In genomic region chr5:150753463-150753862, GRCh38 we compare ENCODE assay signal across 25 cellular contexts. TPM values are rescaled to one million over a fixed set of nuclear protein-coding genes. Genes with fewer than 3 reads are reported as not detected.
DNase-seq lines count a peak whose midpoint lies in the region; ATAC-seq and TF ChIP-seq lines count a peak whose summit lies in the region.
"Had no signal": no experiment of that assay in that cellular context is flagged by ENCODE, and none has a peak within 500 bp of the region (broad histone marks: within the 10 kb centered on the region; RNA-seq: fewer than 3 reads in every experiment).

No MANE protein-coding gene starts in this region.

- H3K4me3 ChIP-seq in body of pancreas = no peak overlapping the region
- no peak overlapping the region for H3K4me3 ChIP-seq in prostate gland
- H3K4me3 ChIP-seq: BLaER1 treated with 17β-estradiol and CSF1 and Interleukin-3, amounts not matched to agents 10 nM and 100 nM; GM23248; HAP-1; SJCRH30 had no signal

- no peaks in the 10 kb centered on the region for H3K9me3 Mint-ChIP-seq in CD14-positive monocyte
- no peaks in the 10 kb centered on the region for H3K9me3 Mint-ChIP-seq in IgD-negative memory B cell

- no peak overlapping the region for H3K4me3 Mint-ChIP-seq in CD14-positive monocyte
- peak overlapping the region in 1 of 4 donors; percentile 24 for H3K4me3 Mint-ChIP-seq in IgD-negative memory B cell

- H3K36me3 ChIP-seq in body of pancreas (replicated peaks in 1 of 2; ENCODE audit: insufficient read depth in 1 of 2, low read depth in 2 of 2) (peaks cover 0 to 9% of the 10 kb centered on the region in 2 donors), prostate gland (no peaks in the 10 kb centered on the region)

- H3K27me3 Mint-ChIP-seq in CD14-positive monocyte (ENCODE audit: low read depth in 3 of 3) = no peaks in the 10 kb centered on the region
- H3K27me3 Mint-ChIP-seq in IgD-negative memory B cell = no peaks in the 10 kb centered on the region

- H3K27ac ChIP-seq in body of pancreas (peak overlapping the region in 3 of 4 donors; percentile 55 to 76 (median 57)), prostate gland (peak overlapping the region; percentile 23 to 62)
- H3K27ac ChIP-seq: BLaER1 treated with 17β-estradiol and CSF1 and Interleukin-3, amounts not matched to agents 10 nM and 100 nM; GM23248; HL-60; SJCRH30 had no signal

- ATAC-seq in body of pancreas = no peak
- ATAC-seq in Right ventricle myocardium superior (ENCODE audit: poor library complexity) = no peak
- ATAC-seq: HepG2, Panc1 had no signal

- 55% methylated on average over 5 of the region's 5 CpGs for WGBS in body of pancreas, 2 donors
- 71% methylated on average over 5 of the region's 5 CpGs for WGBS in prostate gland

- H3K27ac Mint-ChIP-seq in CD14-positive monocyte (peak overlapping the region in 4 of 7 donors; percentile 31 to 84 (median 50)), IgD-negative memory B cell (peak overlapping the region in 2 of 3 donors; percentile 10)

- H3K4me1 ChIP-seq in body of pancreas = peaks cover 57% of the 10 kb centered on the region
- H3K4me1 ChIP-seq in prostate gland (replicated peaks) = peaks cover 10% of the 10 kb centered on the region

- DNase-seq in CD14-positive monocyte (ENCODE audit: low spot score) = no peak
- DNase-seq in body of pancreas = no peak
- no peak for DNase-seq in prostate gland (ENCODE audit: low spot score)
- no peak for DNase-seq in SKM-1 treated with dmso at 0.1 percent for 144 hours (lab: John Stamatoyannopoulos, UW; ENCODE audit: unreplicated experiment)
- DNase-seq in Right ventricle myocardium superior = no peak
- DNase-seq in NCI-H1436 treated with DMSO at 0.1 percent for 48 hours (lab: John Stamatoyannopoulos, UW) = no peak
- DNase-seq in COLO668 (lab: John Stamatoyannopoulos, UW; ENCODE audit: unreplicated experiment) = no peak
- DNase-seq: ACHN; DMS79; GM23248; KBM-7; NCI-H1105; NCI-H2081; NCI-H2171; NCI-H345; NCI-H524; NCI-H774; NK-92 treated with Interleukin-12 subunit alpha and Interleukin-12 subunit beta, amount 100 ng/mL, for 24 hours; SJCRH30 had no signal

- H3K4me1 Mint-ChIP-seq in CD14-positive monocyte = peaks cover 19% of the 10 kb centered on the region
- peaks cover 20 to 44% (median 30%) of the 10 kb centered on the region in 3 donors for H3K4me1 Mint-ChIP-seq in IgD-negative memory B cell

- no peak for TF ChIP-seq POLR2A in body of pancreas (IDR thresholded peaks at IDR 0.05)
- no peak for TF ChIP-seq POLR2A in prostate gland (IDR thresholded peaks at IDR 0.05)

- H3K36me3 Mint-ChIP-seq in CD14-positive monocyte (peaks cover 59 to 70% of the 10 kb centered on the region in 2 donors), IgD-negative memory B cell (peaks cover 6% of the 10 kb centered on the region)

- H3K27me3 ChIP-seq in body of pancreas (no peaks in the 10 kb centered on the region), prostate gland (replicated peaks; ENCODE audit: insufficient read depth) (no peaks in the 10 kb centered on the region)
- H3K27me3 ChIP-seq: BLaER1 treated with 17β-estradiol and CSF1 and Interleukin-3, amounts not matched to agents 10 nM and 100 nM; SJCRH30 had no signal

- intact Hi-C loops in CD14-positive monocyte (cut with micrococcal nuclease) = loop anchor here in 1 of 2 donors (5.0 to 10.0 kb wide), 2 partner anchors 34 to 49 kb away; partner anchors contain the start of gene RBM22
- intact Hi-C loops in body of pancreas (cut with DNase I) = no loop called here
- intact Hi-C loops in prostate gland (cut with DNase I) = no loop called here
- intact Hi-C loops in Right ventricle myocardium superior (cut with DNase I) = no loop called here

- TF ChIP-seq CTCF in CD14-positive monocyte (IDR thresholded peaks at IDR 0.05) (no peak), body of pancreas (IDR thresholded peaks at IDR 0.05) (no peak), prostate gland (IDR thresholded peaks at IDR 0.05) (no peak)

- H3K9me3 ChIP-seq in body of pancreas (no peaks in the 10 kb centered on the region), prostate gland (no peaks in the 10 kb centered on the region)
- H3K9me3 ChIP-seq: HAP-1, SJCRH30 had no signal

RNA-seq across cellular contexts. Expression of gene DCTN4, which starts 5.4 kb away (rescaled TPM):
- polyA plus RNA-seq in CD14-positive monocyte (10 to 100 TPM; 14.6 to 16.3 TPM), IgD-negative memory B cell (10.5 TPM)
- total RNA-seq in body of pancreas (10 to 100 TPM; 30.6 to 49.4 TPM), prostate gland (10 to 100 TPM; 68.4 to 87.1 TPM), Right ventricle myocardium superior (45.2 TPM)

RNA-seq across cellular contexts. Expression of gene SMIM3, which starts 25.1 kb away (rescaled TPM):
- polyA plus RNA-seq in CD14-positive monocyte = 10 to 100 TPM; 45.4 to 52.2 TPM
- 0.95 TPM for polyA plus RNA-seq in IgD-negative memory B cell
- 10 to 100 TPM; 40.2 to 51.6 TPM for total RNA-seq in body of pancreas
- total RNA-seq in prostate gland = 10 to 100 TPM; 21.2 to 26.5 TPM
- 15.6 TPM for total RNA-seq in Right ventricle myocardium superior

RNA-seq across cellular contexts. Expression of gene RBM22, which starts 52.6 kb away (rescaled TPM):
- polyA plus RNA-seq in CD14-positive monocyte (10 to 100 TPM; 37.9 to 47.4 TPM), IgD-negative memory B cell (69.5 TPM)
- total RNA-seq in body of pancreas (10 to 100 TPM; 22.8 to 28.7 TPM), prostate gland (10 to 100 TPM; 33.6 to 40.3 TPM), Right ventricle myocardium superior (26.9 TPM)
